15 cellular contexts compared by ENCODE assay signal in genomic region chr7:23167691-23168090, GRCh38. TPM values are rescaled to one million over a fixed set of nuclear protein-coding genes. Genes with fewer than 3 reads are reported as not detected.
DNase-seq lines count a peak whose midpoint lies in the region; ATAC-seq, FAIRE-seq and TF ChIP-seq lines count a peak whose summit lies in the region.
"Had no signal": no experiment of that assay in that cellular context is flagged by ENCODE, and none has a peak within 500 bp of the region (broad histone marks: within the 10 kb centered on the region; RNA-seq: fewer than 3 reads in every experiment).

No MANE protein-coding gene starts in this region.

- intact Hi-C loops in heart right ventricle (cut with DNase I) = loop anchor here in 2 of 10 donors (5.0 kb wide), 2 partner anchors 35 to 45 kb away; no protein-coding TSS in a partner anchor
- intact Hi-C loops in Right ventricle myocardium inferior (cut with DNase I) = loop anchor here (5.0 kb wide), 2 partner anchors 40 to 60 kb away; partner anchors contain the start of gene KLHL7
- intact Hi-C loops in endothelial cell of umbilical vein (cut with micrococcal nuclease) = no loop called here
- intact Hi-C loops in tibial artery (cut with DNase I; ENCODE audit: low total_unique reads) = no loop called here

- no peaks in the 10 kb centered on the region for H3K9me3 ChIP-seq in heart right ventricle
- no peaks in the 10 kb centered on the region for H3K9me3 ChIP-seq in endothelial cell of umbilical vein (replicated peaks; ENCODE audit: control insufficient read depth, insufficient read depth, low read length)
- no peaks in the 10 kb centered on the region for H3K9me3 ChIP-seq in tibial artery
- H3K9me3 ChIP-seq: Caco-2, HAP-1 had no signal

- H3K9ac ChIP-seq in endothelial cell of umbilical vein (replicated peaks; ENCODE audit: extremely low read depth, insufficient read depth, low read length) = no peak overlapping the region

- H3K36me3 ChIP-seq in heart right ventricle (peaks cover 0 to 79% (median 13%) of the 10 kb centered on the region in 9 donors), endothelial cell of umbilical vein (ENCODE audit: control insufficient read depth in 2 of 2, extremely low read depth in 1 of 2, insufficient read depth in 2 of 2, low read length in 2 of 2) (no peaks in the 10 kb centered on the region), tibial artery (peaks cover 0 to 38% (median 8%) of the 10 kb centered on the region in 3 donors)
- H3K36me3 ChIP-seq: HAP-1 had no signal

- H3K4me1 ChIP-seq in heart right ventricle (peaks cover 0 to 18% (median 0%) of the 10 kb centered on the region in 9 donors), endothelial cell of umbilical vein (ENCODE audit: control insufficient read depth, extremely low read depth, insufficient read depth, low read length) (peaks cover 12% of the 10 kb centered on the region), tibial artery (no peaks in the 10 kb centered on the region)
- H3K4me1 ChIP-seq: Caco-2, HAP-1 had no signal

- ATAC-seq in heart right ventricle (peak in 5 of 8 donors; percentile 31 to 73 (median 55)), Right ventricle myocardium inferior (no peak)
- ATAC-seq: HepG2 had no signal

- no peaks in the 10 kb centered on the region for H3K79me2 ChIP-seq in endothelial cell of umbilical vein (ENCODE audit: control insufficient read depth, insufficient read depth, low read length)

- POLR2A ChIA-PET in endothelial cell of umbilical vein (lab: Charles Lee) = no interaction called here

- H2AFZ ChIP-seq in endothelial cell of umbilical vein (ENCODE audit: low read depth, low read length) = no peak overlapping the region

- H3K27ac ChIP-seq in heart right ventricle (peak overlapping the region in 8 of 10 donors; percentile 14 to 75 (median 62)), endothelial cell of umbilical vein (ENCODE audit: insufficient read depth, low read depth, low read length) (no peak overlapping the region), tibial artery (no peak overlapping the region)
- H3K27ac ChIP-seq: C4-2B had no signal

- no TSS peak for BruUV-seq in endothelial cell of umbilical vein (replicated peaks; lab: Mats Ljungman, UMichigan)

- H3K4me3 ChIP-seq in heart right ventricle (no peak overlapping the region), endothelial cell of umbilical vein (replicated peaks in 1 of 3; ENCODE audit: insufficient read depth in 1 of 3, low read depth in 1 of 3, low read length in 3 of 3) (no peak overlapping the region), tibial artery (no peak overlapping the region)
- H3K4me3 ChIP-seq: HAP-1 had no signal

- DNase-seq in heart right ventricle = no peak
- DNase-seq in Right ventricle myocardium inferior (ENCODE audit: missing footprints) = no peak
- peak; percentile 25 for DNase-seq in dermis blood vessel endothelial cell
- DNase-seq in endothelial cell of umbilical vein (ENCODE audit: low read depth, low spot score) = peak; percentile 23
- no peak for DNase-seq in tibial artery
- no peak for DNase-seq in NCI-H526 (lab: John Stamatoyannopoulos, UW)
- DNase-seq: ACHN; Caco-2; CD4-positive, alpha-beta T cell had no signal

- dilution Hi-C loops in endothelial cell of umbilical vein (cut with MboI; ENCODE audit: extremely low pct_ligation_motif_present, low sequenced_read_pairs) = no loop called here

- FAIRE-seq in endothelial cell of umbilical vein (lab: Jason Lieb, UNC) = no peak
- FAIRE-seq: D721Med, GM12891, GM19239, HepG2 had no signal

- CTCF ChIA-PET in endothelial cell of umbilical vein (lab: Charles Lee) = no interaction called here

- no peak overlapping the region for H3K4me2 ChIP-seq in endothelial cell of umbilical vein (ENCODE audit: insufficient read depth, low read length)

- H4K20me1 ChIP-seq in endothelial cell of umbilical vein (replicated peaks; ENCODE audit: control insufficient read depth, extremely low read depth, insufficient read depth, low read length) = no peaks in the 10 kb centered on the region

- 74 to 83% methylated on average over 5 of the region's 5 CpGs for WGBS in heart right ventricle, 2 donors

- H3K9me1 ChIP-seq in endothelial cell of umbilical vein (replicated peaks; ENCODE audit: control insufficient read depth, extremely low read depth, insufficient read depth, low read length) = no peaks in the 10 kb centered on the region

- TF ChIP-seq CTCF in heart right ventricle (IDR thresholded peaks at IDR 0.05) (no peak), endothelial cell of umbilical vein (IDR thresholded peaks at IDR 0.05; ENCODE audit: extremely low read depth in 1 of 2, insufficient read depth in 1 of 2, low read depth in 1 of 2, low read length in 2 of 2) (no peak), tibial artery (IDR thresholded peaks at IDR 0.05) (no peak)

- H3K27me3 ChIP-seq in heart right ventricle (no peaks in the 10 kb centered on the region), endothelial cell of umbilical vein (ENCODE audit: control insufficient read depth in 2 of 2, insufficient read depth in 2 of 2, low read length in 2 of 2) (no peaks in the 10 kb centered on the region), tibial artery (no peaks in the 10 kb centered on the region)

- TF ChIP-seq POLR2A in endothelial cell of umbilical vein (IDR thresholded peaks at IDR 0.05; ENCODE audit: low read depth, low read length) = no peak

TF ChIP-seq in endothelial cell of umbilical vein, 7 proteins besides CTCF, POLR2A, EP300 and RAD21:
- TF ChIP-seq JUN (IDR thresholded peaks at IDR 0.05; ENCODE audit: borderline replicate concordance, insufficient read depth, insufficient read length, low read depth) (no peak), MYC (IDR thresholded peaks at IDR 0.05; ENCODE audit: low read depth, low read length) (no peak), EZH2 (IDR thresholded peaks at IDR 0.05; ENCODE audit: borderline replicate concordance, low read depth, low read length, severe bottlenecking) (no peak), FOS (IDR thresholded peaks at IDR 0.05; ENCODE audit: borderline replicate concordance, insufficient read depth, low read length) (no peak), GATA2 (IDR thresholded peaks at IDR 0.05; ENCODE audit: insufficient read depth, insufficient read length, low read depth, low read length) (no peak), MAX (IDR thresholded peaks at IDR 0.05; ENCODE audit: insufficient read depth, insufficient read length) (no peak), POLR2AphosphoS5 (IDR thresholded peaks at IDR 0.05; ENCODE audit: insufficient read depth, low read depth, low read length) (no peak)
TF ChIP-seq in endothelial cell of umbilical vein: peak in this region for 0.

RNA-seq across cellular contexts. Expression of gene NUP42, which starts 14.2 kb away (rescaled TPM):
- total RNA-seq in heart right ventricle (10 to 100 TPM; 14.7 to 25.1 (median 19.7) TPM), Right ventricle myocardium inferior (21.6 TPM), dermis blood vessel endothelial cell (26.2 and 31.5 TPM in 2 replicates), endothelial cell of umbilical vein (38.6 and 40.0 TPM in 2 replicates)
- polyA plus RNA-seq in heart right ventricle (10 to 100 TPM; 21.8 to 26.1 TPM), endothelial cell of umbilical vein (31.5 and 34.3 TPM in 2 replicates)
- polyA plus RNA-seq in endothelial cell of umbilical vein (2011; cell fraction: cytosol; rRNA removed) = 26.7 and 26.8 TPM in 2 replicates
- 42.4 and 44.4 TPM in 2 replicates for polyA plus RNA-seq in endothelial cell of umbilical vein (2011; cell fraction: nucleus; rRNA removed)
- polyA plus RNA-seq in endothelial cell of umbilical vein (2012) = 36.1 and 37.8 TPM in 2 replicates
- polyA minus RNA-seq in endothelial cell of umbilical vein = 33.2 and 36.6 TPM in 2 replicates
- polyA minus RNA-seq in endothelial cell of umbilical vein (2011; cell fraction: cytosol; rRNA and poly(A)+ RNA removed) = 14.1 TPM
- polyA minus RNA-seq in endothelial cell of umbilical vein (2011; cell fraction: nucleus; rRNA and poly(A)+ RNA removed) = 20.8 and 22.2 TPM in 2 replicates

Comparison
In these comparisons a context has a peak if more than half of its experiments do, and no peak if none do; other contexts are left out.
1. DNase-seq: peak in dermis blood vessel endothelial cell (single experiment) and endothelial cell of umbilical vein (single experiment); none in heart right ventricle (0 of 2), Right ventricle myocardium inferior (single experiment), tibial artery (0 of 2) and NCI-H526 (0 of 2).
2. H3K27ac ChIP-seq: peak in heart right ventricle (8 of 10); none in endothelial cell of umbilical vein (single experiment) and tibial artery (0 of 2).